In genomic region chr3:108155642-108156041, GRCh38 we compare ENCODE assay signal across 5 cellular contexts.
DNase-seq lines count a peak whose midpoint lies in the region; ATAC-seq, FAIRE-seq and TF ChIP-seq lines count a peak whose summit lies in the region.
"Not testable (repeated sequence)": the region's sequence is repeated elsewhere in the genome, so short reads cannot be mapped to it uniquely, and the experiment has no call there.

No MANE protein-coding gene starts in this region.

- 92% methylated on average over 4 of the region's 4 CpGs for WGBS in A549 (ENCODE audit: missing lambda C conversion rate)

- not testable (repeated sequence) for DNase-seq in A549 (ENCODE audit: low read depth in 1 of 2, low spot score in 1 of 2); immature natural killer cell; natural killer cell; natural killer cell treated with Interleukin-12 subunit alpha and Interleukin-12 subunit beta and Interleukin-15 and Interleukin-18, amount 100 ng/mL, for 72 hours (ENCODE audit: low spot score)

- not testable (repeated sequence) for H3K4me2 ChIP-seq in A549

- not testable (repeated sequence) for H3K4me3 ChIP-seq in A549; HEK293 (ENCODE audit: low read depth, low read length)

- H3K27ac ChIP-seq in A549; HEK293 (ENCODE audit: extremely low read depth, low read depth, low read length): not testable (repeated sequence)

- CTCF ChIA-PET in A549 (lab: Yijun Ruan, JAX), result interaction anchor here (1.6 kb wide), 1 partner anchor 228 kb away, joined by 4 read pairs; no protein-coding TSS in a partner anchor
- CTCF ChIA-PET in HEK293 (lab: Yijun Ruan, JAX), result not testable (repeated sequence)

- not testable (repeated sequence) for ATAC-seq in A549; natural killer cell; natural killer cell treated with Interleukin-12 subunit alpha and Interleukin-12 subunit beta and Interleukin-15 and Interleukin-18, amount 100 ng/mL, for 72 hours

- H3K27ac Mint-ChIP-seq in immature natural killer cell (peak overlapping the region; percentile 15 to 82 (median 76)), natural killer cell (peak overlapping the region; percentile 73 to 82)
- H3K27ac Mint-ChIP-seq in natural killer cell treated with Interleukin-12 subunit alpha and Interleukin-12 subunit beta and Interleukin-15 and Interleukin-18, amount 100 ng/mL, for 72 hours, result peak overlapping the region in 1 of 2 donors; percentile 10

- H3K9me3 Mint-ChIP-seq in immature natural killer cell; natural killer cell; natural killer cell treated with Interleukin-12 subunit alpha and Interleukin-12 subunit beta and Interleukin-15 and Interleukin-18, amount 100 ng/mL, for 72 hours: not testable (repeated sequence)

- not testable (repeated sequence) for TF ChIP-seq RAD21 in A549 (conservative IDR thresholded peaks at IDR 0.05 in 1 of 2, IDR thresholded peaks at IDR 0.05 in 1 of 2)

- H3K4me3 Mint-ChIP-seq in immature natural killer cell (peak overlapping the region in 4 of 5 donors; percentile 1 to 53 (median 42)), natural killer cell (peak overlapping the region; percentile 45)
- peak overlapping the region; percentile 27 for H3K4me3 Mint-ChIP-seq in natural killer cell treated with Interleukin-12 subunit alpha and Interleukin-12 subunit beta and Interleukin-15 and Interleukin-18, amount 100 ng/mL, for 72 hours

- H3K4me1 Mint-ChIP-seq in immature natural killer cell, result peaks cover 22 to 23% of the 10 kb centered on the region in 2 donors
- H3K4me1 Mint-ChIP-seq in natural killer cell, result peaks cover 28 to 48% of the 10 kb centered on the region in 2 donors
- peaks cover 21 to 33% of the 10 kb centered on the region in 2 donors for H3K4me1 Mint-ChIP-seq in natural killer cell treated with Interleukin-12 subunit alpha and Interleukin-12 subunit beta and Interleukin-15 and Interleukin-18, amount 100 ng/mL, for 72 hours (ENCODE audit: low read depth in 2 of 2)

- not testable (repeated sequence) for H3K27me3 Mint-ChIP-seq in immature natural killer cell (ENCODE audit: low read depth in 3 of 3); natural killer cell (ENCODE audit: low read depth in 2 of 2); natural killer cell treated with Interleukin-12 subunit alpha and Interleukin-12 subunit beta and Interleukin-15 and Interleukin-18, amount 100 ng/mL, for 72 hours

- POLR2A ChIA-PET in A549 (lab: Yijun Ruan, JAX); HEK293 (lab: Yijun Ruan, JAX): not testable (repeated sequence)

- not testable (repeated sequence) for FAIRE-seq in A549 (lab: Jason Lieb, UNC)

- not testable (repeated sequence) for H3K4me1 ChIP-seq in A549; HEK293 (ENCODE audit: control insufficient read depth, insufficient read depth, low read length)

- not testable (repeated sequence) for H3K36me3 Mint-ChIP-seq in immature natural killer cell; natural killer cell; natural killer cell treated with Interleukin-12 subunit alpha and Interleukin-12 subunit beta and Interleukin-15 and Interleukin-18, amount 100 ng/mL, for 72 hours

- TF ChIP-seq EP300 in A549 (IDR thresholded peaks at IDR 0.05), result not testable (repeated sequence)

- TF ChIP-seq POLR2A in A549 (IDR thresholded peaks at IDR 0.05; ENCODE audit: low read length), result not testable (repeated sequence)

- TF ChIP-seq CTCF in A549 (IDR thresholded peaks at IDR 0.05); HEK293 (tag by site-specific recombination; IDR thresholded peaks at IDR 0.05); natural killer cell (IDR thresholded peaks at IDR 0.05): not testable (repeated sequence)

- not testable (repeated sequence) for H3K9me3 ChIP-seq in A549; HEK293 (ENCODE audit: control insufficient read depth, insufficient read depth, low read depth, low read length)

- intact Hi-C loops in natural killer cell (cut with micrococcal nuclease), result not testable (repeated sequence)

- not testable (repeated sequence) for H3K36me3 ChIP-seq in HEK293 (ENCODE audit: control insufficient read depth in 2 of 2, insufficient read depth in 1 of 2, low read length in 2 of 2)

TF ChIP-seq in A549, 52 proteins besides CTCF, POLR2A, EP300 and RAD21:
- TF ChIP-seq ZC3H11A (IDR thresholded peaks at IDR 0.05), result peak; percentile 82

TF ChIP-seq in HEK293, 187 proteins besides CTCF, POLR2A, EP300 and RAD21 (continues in another document):
- TF ChIP-seq ZNF266 (tag by site-specific recombination; IDR thresholded peaks at IDR 0.05; ENCODE audit: low read depth) (peak; percentile 66; the same call in 1 of the 2 replicates), ZBTB8A (tag by site-specific recombination; IDR thresholded peaks at IDR 0.05) (peak; percentile 79), ZBTB1 (tag by site-specific recombination; IDR thresholded peaks at IDR 0.05) (0 out of 2 replicates have a peak, but pooled peaks have one; percentile 25), ZNF140 (tag by site-specific recombination; IDR thresholded peaks at IDR 0.05) (peak; percentile 91), ZNF530 (tag by site-specific recombination; IDR thresholded peaks at IDR 0.05; ENCODE audit: low read depth) (peak; percentile 65; the same call in 1 of the 2 replicates), ZNF433 (tag by site-specific recombination; IDR thresholded peaks at IDR 0.05; ENCODE audit: low read depth) (peak; percentile 75), ZNF623 (tag by site-specific recombination; IDR thresholded peaks at IDR 0.05) (peak; percentile 68), ZNF202 (tag by site-specific recombination; IDR thresholded peaks at IDR 0.05; ENCODE audit: borderline replicate concordance) (peak; percentile 77; the same call in 1 of the 2 replicates), ZNF558 (tag by site-specific recombination; IDR thresholded peaks at IDR 0.05) (0 out of 2 replicates have a peak, but pooled peaks have one; percentile 29), ZNF23 (tag by site-specific recombination; IDR thresholded peaks at IDR 0.05; ENCODE audit: borderline replicate concordance) (0 out of 2 replicates have a peak, but pooled peaks have one; percentile 36), ZNF560 (tag by site-specific recombination; IDR thresholded peaks at IDR 0.05; ENCODE audit: borderline replicate concordance) (peak; percentile 58; the same call in 1 of the 2 replicates), ZNF501 (tag by site-specific recombination; IDR thresholded peaks at IDR 0.05) (0 out of 2 replicates have a peak, but pooled peaks have one; percentile 42), AEBP2 (tag by site-specific recombination; IDR thresholded peaks at IDR 0.05; ENCODE audit: borderline replicate concordance) (peak; percentile 81; the same call in 1 of the 2 replicates), ZNF654 (tag by site-specific recombination; IDR thresholded peaks at IDR 0.05; ENCODE audit: low read depth) (peak; percentile 34), ZNF341 (tag by site-specific recombination; IDR thresholded peaks at IDR 0.05; ENCODE audit: low read depth) (0 out of 2 replicates have a peak, but pooled peaks have one; percentile 18), ZNF394 (tag by site-specific recombination; IDR thresholded peaks at IDR 0.05; ENCODE audit: borderline replicate concordance) (peak; percentile 91), ZFP3 (tag by site-specific recombination; IDR thresholded peaks at IDR 0.05; ENCODE audit: low read depth) (peak; percentile 44; the same call in 1 of the 2 replicates), ZNF404 (tag by site-specific recombination; IDR thresholded peaks at IDR 0.05) (0 out of 2 replicates have a peak, but pooled peaks have one; percentile 24), ZNF629 (tag by site-specific recombination; IDR thresholded peaks at IDR 0.05) (peak; percentile 33; the same call in 1 of the 2 replicates), ZNF514 (tag by site-specific recombination; IDR thresholded peaks at IDR 0.05) (0 out of 2 replicates have a peak, but pooled peaks have one; percentile 37)
